ENCODE assay signal across 22 cellular contexts in genomic region chr9:83315649-83316048, GRCh38.
"Had no signal": no experiment of that assay in that cellular context is flagged by ENCODE, and none has a peak within 500 bp of the region (broad histone marks: within the 10 kb centered on the region; RNA-seq: fewer than 3 reads in every experiment).

No MANE protein-coding gene starts in this region.

- DNase-seq: activated CD4-positive, alpha-beta T cell treated with anti-CD3 and anti-CD28 coated beads for 4 hours; activated CD8-positive, alpha-beta memory T cell treated with anti-CD3 and anti-CD28 coated beads, Interleukin-2, amount 50 U/mL, for 4 hours; activated CD8-positive, alpha-beta T cell treated with anti-CD3 and anti-CD28 coated beads for 36 hours; activated gamma-delta T cell treated with Interleukin-2 at 50 U/mL for 16 hours; activated naive CD4-positive, alpha-beta T cell treated with anti-CD3 and anti-CD28 coated beads, Interleukin-2, amount 10 ng/mL, durations not matched to agents 7 days and 5 days; activated naive CD8-positive, alpha-beta T cell treated with anti-CD3 and anti-CD28 coated beads for 36 hours; activated T-cell treated with anti-CD3 and anti-CD28 coated beads, Interleukin-2, amount 50 U/mL, for 72 hours; brain microvascular endothelial cell; NCI-H1092; NCI-H1417; NCI-H2029; NCI-H2107; NCI-H2171 treated with DMSO at 0.1 percent for 48 hours; NCI-H226; NCI-H526; NCI-H82; SIG-M5; T-helper 17 cell; T-helper 9 cell had no signal

- H3K36me3 ChIP-seq: brain microvascular endothelial cell, cardiac muscle cell had no signal

- H3K4me3 Mint-ChIP-seq: activated CD8-positive, alpha-beta T cell treated with anti-CD3 and anti-CD28 coated beads for 36 hours; activated naive CD4-positive, alpha-beta T cell treated with anti-CD3 and anti-CD28 coated beads, Interleukin-2, amount 10 ng/mL, durations not matched to agents 7 days and 5 days; activated naive CD8-positive, alpha-beta T cell treated with anti-CD3 and anti-CD28 coated beads for 36 hours; activated T-cell treated with anti-CD3 and anti-CD28 coated beads, Interleukin-2, amount 50 U/mL, for 72 hours; T-helper 17 cell had no signal

- ATAC-seq: activated CD8-positive, alpha-beta T cell treated with anti-CD3 and anti-CD28 coated beads for 36 hours; activated T-cell treated with anti-CD3 and anti-CD28 coated beads, Interleukin-2, amount 50 U/mL, for 72 hours; T-helper 17 cell had no signal

- H3K27me3 Mint-ChIP-seq: activated CD8-positive, alpha-beta T cell treated with anti-CD3 and anti-CD28 coated beads for 36 hours; activated naive CD4-positive, alpha-beta T cell treated with anti-CD3 and anti-CD28 coated beads, Interleukin-2, amount 10 ng/mL, durations not matched to agents 7 days and 5 days; activated naive CD8-positive, alpha-beta T cell treated with anti-CD3 and anti-CD28 coated beads for 36 hours; T-helper 17 cell had no signal

- H3K4me1 Mint-ChIP-seq: activated naive CD4-positive, alpha-beta T cell treated with anti-CD3 and anti-CD28 coated beads, Interleukin-2, amount 10 ng/mL, durations not matched to agents 7 days and 5 days; activated naive CD8-positive, alpha-beta T cell treated with anti-CD3 and anti-CD28 coated beads for 36 hours; T-helper 17 cell had no signal

- H3K27ac Mint-ChIP-seq: activated CD8-positive, alpha-beta T cell treated with anti-CD3 and anti-CD28 coated beads for 36 hours; activated naive CD4-positive, alpha-beta T cell treated with anti-CD3 and anti-CD28 coated beads, Interleukin-2, amount 10 ng/mL, durations not matched to agents 7 days and 5 days; activated naive CD8-positive, alpha-beta T cell treated with anti-CD3 and anti-CD28 coated beads for 36 hours; activated T-cell treated with anti-CD3 and anti-CD28 coated beads, Interleukin-2, amount 50 U/mL, for 72 hours; activated T-helper 2 cell treated with anti-CD3 and anti-CD28 coated beads, Interferon-gamma antibody, Interleukin-2, Interleukin-4, amounts not matched to agents 10 μg/mL and 5 μg/mL and 100 μg/mL, durations not matched to agents 14 hours and 24 hours and 36 hours; T-helper 17 cell had no signal

- H3K27me3 ChIP-seq: brain microvascular endothelial cell, cardiac muscle cell had no signal

- H3K4me3 ChIP-seq: cardiac muscle cell had no signal

- H3K9me3 Mint-ChIP-seq: activated naive CD4-positive, alpha-beta T cell treated with anti-CD3 and anti-CD28 coated beads, Interleukin-2, amount 10 ng/mL, durations not matched to agents 7 days and 5 days; activated T-helper 2 cell treated with anti-CD3 and anti-CD28 coated beads, Interferon-gamma antibody, Interleukin-2, Interleukin-4, amounts not matched to agents 10 μg/mL and 5 μg/mL and 100 μg/mL, durations not matched to agents 14 hours and 24 hours and 36 hours had no signal

- H3K36me3 Mint-ChIP-seq: activated naive CD4-positive, alpha-beta T cell treated with anti-CD3 and anti-CD28 coated beads, Interleukin-2, amount 10 ng/mL, durations not matched to agents 7 days and 5 days; activated naive CD8-positive, alpha-beta T cell treated with anti-CD3 and anti-CD28 coated beads for 36 hours had no signal

- H3K27ac ChIP-seq: brain microvascular endothelial cell, cardiac muscle cell, VCaP had no signal
